1 cellular context compared by ENCODE assay signal in genomic region chr1:54764132-54764921, GRCh38.
TF ChIP-seq lines count a peak whose summit lies in the region.

TSS of gene PARS2 (minus strand) at chr1:54764523. CDS start at chr1:54759161, 5,362 bp downstream.

TF ChIP-seq in K562, 482 proteins besides CTCF, POLR2A, EP300 and RAD21 (continued from another document and continues in another):
- TF ChIP-seq DEAF1 (CRISPR knock-in tag; IDR thresholded peaks at IDR 0.05) (no peak), ERF (CRISPR knock-in tag; IDR thresholded peaks at IDR 0.05) (peak; percentile 83; the same call in 1 of the 2 replicates), ZBED1 (IDR thresholded peaks at IDR 0.05) (no peak), ADNP (tag; IDR thresholded peaks at IDR 0.05) (no peak), ZFPM2 (CRISPR knock-in tag; IDR thresholded peaks at IDR 0.05) (no peak), ZNF639 (CRISPR knock-in tag; conservative IDR thresholded peaks at IDR 0.05 in 1 of 2, IDR thresholded peaks at IDR 0.05 in 1 of 2) (no peak), POU5F1 (IDR thresholded peaks at IDR 0.05; ENCODE audit: borderline replicate concordance, low read depth, low read length, partially characterized antibody) (peak; percentile 55), ZBTB17 (CRISPR knock-in tag; IDR thresholded peaks at IDR 0.05) (0 out of 2 replicates have a peak, but pooled peaks have one; percentile 47), ZNF23 (CRISPR knock-in tag; IDR thresholded peaks at IDR 0.05) (0 out of 2 replicates have a peak, but pooled peaks have one; percentile 29), NR2C1 (IDR thresholded peaks at IDR 0.05) (no peak), NR2C1 (tag; IDR thresholded peaks at IDR 0.05) (peak; percentile 49), PURB (CRISPR knock-in tag; IDR thresholded peaks at IDR 0.05; ENCODE audit: low read depth) (no peak), NFXL1 (CRISPR knock-in tag; IDR thresholded peaks at IDR 0.05) (no peak), XRCC4 (IDR thresholded peaks at IDR 0.05; ENCODE audit: extremely low read depth, insufficient read depth, insufficient read length) (no peak), ARID1B (IDR thresholded peaks at IDR 0.05) (no peak), NCOA1 (IDR thresholded peaks at IDR 0.05; ENCODE audit: low read depth) (no peak), HMG20A (CRISPR knock-in tag; conservative IDR thresholded peaks at IDR 0.05) (no peak), MITF (IDR thresholded peaks at IDR 0.05) (0 out of 2 replicates have a peak, but pooled peaks have one; percentile 7), MCM3 (IDR thresholded peaks at IDR 0.05) (no peak), MYC (IDR thresholded peaks at IDR 0.05; ENCODE audit: low read depth, low read length) (peak; percentile 75), MYC (CRISPR knock-in tag; IDR thresholded peaks at IDR 0.05; ENCODE audit: borderline replicate concordance, low read depth) (peak; percentile 93), CUX1 (CRISPR knock-in tag; IDR thresholded peaks at IDR 0.05) (no peak), ZNF431 (CRISPR knock-in tag; IDR thresholded peaks at IDR 0.05) (peak; percentile 74; the same call in 1 of the 2 replicates), ZNF764 (CRISPR knock-in tag; IDR thresholded peaks at IDR 0.05; ENCODE audit: low read depth) (peak; percentile 79), CTBP1 (IDR thresholded peaks at IDR 0.05; ENCODE audit: borderline replicate concordance) (peak; percentile 86), PATZ1 (CRISPR knock-in tag; IDR thresholded peaks at IDR 0.05; ENCODE audit: borderline replicate concordance) (no peak), BRF1 (IDR thresholded peaks at IDR 0.05; ENCODE audit: borderline replicate concordance, extremely low read depth, insufficient read length) (no peak), TRIM24 (IDR thresholded peaks at IDR 0.05) (no peak), U2AF1 (optimal IDR thresholded peaks at IDR 0.05; ENCODE audit: low read depth, low read length) (no peak), YY1 (IDR thresholded peaks at IDR 0.05; ENCODE audit: borderline replicate concordance in 1 of 3, control insufficient read depth in 1 of 3, extremely low read depth in 1 of 3, insufficient read depth in 3 of 3, insufficient read length in 1 of 3, insufficient replicate concordance in 2 of 3, low read depth in 1 of 3, low read length in 2 of 3) (no peak), FOSL1 (tag; conservative IDR thresholded peaks at IDR 0.05) (peak; percentile 38; the same call in 1 of the 2 replicates), KLF16 (IDR thresholded peaks at IDR 0.05) (no peak), ESRRB (CRISPR knock-in tag; IDR thresholded peaks at IDR 0.05; ENCODE audit: borderline replicate concordance) (no peak), CCAR2 (IDR thresholded peaks at IDR 0.05; ENCODE audit: low read depth, low read length) (no peak), CBX8 (IDR thresholded peaks at IDR 0.05; ENCODE audit: borderline replicate concordance, extremely low read depth, low read depth, low read length, poor library complexity, severe bottlenecking) (no peak), ZNF395 (CRISPR knock-in tag; IDR thresholded peaks at IDR 0.05) (no peak), POLR2AphosphoS2 (IDR thresholded peaks at IDR 0.05; ENCODE audit: low read length) (no peak), HDAC8 (tag; IDR thresholded peaks at IDR 0.05) (no peak), HSF4 (CRISPR knock-in tag; IDR thresholded peaks at IDR 0.05; ENCODE audit: borderline replicate concordance) (no peak), BCL6 (CRISPR knock-in tag; IDR thresholded peaks at IDR 0.05) (no peak), RFX5 (IDR thresholded peaks at IDR 0.05; ENCODE audit: low read depth, low read length) (0 out of 2 replicates have a peak, but pooled peaks have one; percentile 20), TBL1XR1 (IDR thresholded peaks at IDR 0.05; ENCODE audit: low read length in 2 of 2) (peak in 1 of 2 experiments; percentile 67; a peak in 1 of 4 replicates), ZNF79 (CRISPR knock-in tag; IDR thresholded peaks at IDR 0.05; ENCODE audit: low read depth) (no peak), ESRRA (IDR thresholded peaks at IDR 0.05; ENCODE audit: borderline replicate concordance, low read depth) (peak; percentile 62; the same call in 1 of the 2 replicates), SMAD2 (IDR thresholded peaks at IDR 0.05; ENCODE audit: low read depth, low read length) (no peak), ILK (tag; IDR thresholded peaks at IDR 0.05; ENCODE audit: borderline replicate concordance, low read depth) (no peak), SFPQ (IDR thresholded peaks at IDR 0.05; ENCODE audit: low read depth, low read length) (no peak), RNF219 (CRISPR knock-in tag; IDR thresholded peaks at IDR 0.05) (no peak), USF1 (CRISPR knock-in tag; IDR thresholded peaks at IDR 0.05) (no peak; the same call in 1 of the 2 replicates), SOX6 (IDR thresholded peaks at IDR 0.05) (no peak)
